Comparison of ENCODE assay signal across 24 cellular contexts in genomic region chr7:66826649-66827048, GRCh38.
DNase-seq lines count a peak whose midpoint lies in the region; ATAC-seq, FAIRE-seq and TF ChIP-seq lines count a peak whose summit lies in the region.
"Had no signal": no experiment of that assay in that cellular context is flagged by ENCODE, and none has a peak within 500 bp of the region (broad histone marks: within the 10 kb centered on the region; RNA-seq: fewer than 3 reads in every experiment).

No MANE protein-coding gene starts in this region.

- H3K4me3 ChIP-seq in K562 = no peak overlapping the region
- H3K4me3 ChIP-seq: BLaER1, GM12878, GM23338, HAP-1 had no signal

- no peak overlapping the region for H3K27ac Mint-ChIP-seq in Calu3 (ENCODE audit: unreplicated experiment)
- H3K27ac Mint-ChIP-seq: B cell; CD4-positive, CD25-positive, alpha-beta regulatory T cell; CD8-positive, alpha-beta T cell; GM23338 had no signal

- TF ChIP-seq CTCF in K562 (IDR thresholded peaks at IDR 0.05 in 2 of 3, conservative IDR thresholded peaks at IDR 0.05 in 1 of 3; ENCODE audit: insufficient read depth in 2 of 3, low read depth in 1 of 3, low read length in 3 of 3) (no peak), Calu3 (IDR thresholded peaks at IDR 0.05; ENCODE audit: unreplicated experiment) (no peak)

- no peak for ATAC-seq in K562
- no peak for ATAC-seq in GM19324 (IDR thresholded peaks at IDR 0.05; ENCODE audit: low FRiP score, unreplicated experiment)
- ATAC-seq: CD8-positive, alpha-beta T cell; GM12878 had no signal

- no peak for TF ChIP-seq POLR2A in K562 (conservative IDR thresholded peaks at IDR 0.05)

- no peaks in the 10 kb centered on the region for H3K36me3 Mint-ChIP-seq in Calu3 (ENCODE audit: insufficient read depth, unreplicated experiment)
- H3K36me3 Mint-ChIP-seq: CD8-positive, alpha-beta T cell had no signal

- H3K9ac ChIP-seq in K562 (ENCODE audit: insufficient read depth in 1 of 2, low read depth in 2 of 2, low read length in 2 of 2) = no peak overlapping the region
- H3K9ac ChIP-seq: BLaER1 had no signal

- no peaks in the 10 kb centered on the region for H3K36me3 ChIP-seq in K562 (ENCODE audit: control insufficient read depth, insufficient read depth, low read length)
- H3K36me3 ChIP-seq: BLaER1, HAP-1 had no signal

- no peak for TF ChIP-seq RAD21 in K562 (CRISPR knock-in tag; conservative IDR thresholded peaks at IDR 0.05 in 1 of 2, IDR thresholded peaks at IDR 0.05 in 1 of 2)

- no peak for FAIRE-seq in K562 (lab: Jason Lieb, UNC)
- FAIRE-seq: A204.1, D721Med, GM12878, GM19239 had no signal

- intact Hi-C loops in K562 (cut with micrococcal nuclease) (no loop called here), posterior vena cava (cut with DNase I) (no loop called here), Calu3 (cut with micrococcal nuclease; ENCODE audit: unreplicated experiment) (no loop called here)

- no peaks in the 10 kb centered on the region for H3K79me2 ChIP-seq in K562 (ENCODE audit: control insufficient read depth, insufficient read depth, low read length)

- TF ChIP-seq EP300 in K562 (IDR thresholded peaks at IDR 0.05; ENCODE audit: low read length) = no peak

- BruUV-seq in K562 (replicated peaks; lab: Mats Ljungman, UMichigan) = no TSS peak
- BruUV-seq in Calu3 (replicated peaks; lab: Mats Ljungman, UMichigan) = no TSS peak

- no peak overlapping the region for H3K4me2 ChIP-seq in K562 (ENCODE audit: insufficient read depth, low read length)
- H3K4me2 ChIP-seq: BLaER1, GM23338 had no signal

- no peaks in the 10 kb centered on the region for H3K9me3 ChIP-seq in K562 (replicated peaks; ENCODE audit: control insufficient read depth, insufficient read depth, low read depth, low read length)
- H3K9me3 ChIP-seq: Caco-2, HAP-1 had no signal

- no peak overlapping the region for H3K4me3 Mint-ChIP-seq in Calu3 (ENCODE audit: low read depth, unreplicated experiment)
- H3K4me3 Mint-ChIP-seq: B cell; CD4-positive, CD25-positive, alpha-beta regulatory T cell; CD8-positive, alpha-beta T cell; GM23338 had no signal

- CTCF ChIA-PET in K562 (lab: Yijun Ruan, JAX; ENCODE audit: low intra/inter-chr PET ratio) (no interaction called here), Calu3 (lab: Charles Lee) (interaction anchor here (0.5 to 0.6 kb wide), 2 partner anchors 17 to 48 kb away, joined by 3 to 5 read pairs; no protein-coding TSS in a partner anchor)

- peaks cover 0 to 8% of the 10 kb centered on the region in 2 experiments; a peak in 1 of 5 replicates for H3K27me3 ChIP-seq in K562 (ENCODE audit: control insufficient read depth in 2 of 2, insufficient read depth in 2 of 2, low read length in 2 of 2)
- H3K27me3 ChIP-seq: BLaER1 had no signal

- no peak overlapping the region for H3K27ac ChIP-seq in K562 (ENCODE audit: extremely low read depth, low read depth, low read length)
- H3K27ac ChIP-seq: 22Rv1, BLaER1, C4-2B had no signal

- H3K27me3 Mint-ChIP-seq in Calu3 (ENCODE audit: unreplicated experiment) = no peaks in the 10 kb centered on the region
- H3K27me3 Mint-ChIP-seq: B cell; CD4-positive, CD25-positive, alpha-beta regulatory T cell had no signal

- POLR2A ChIA-PET in K562 (lab: Yijun Ruan, JAX) = interaction anchor here (0.7 to 0.9 kb wide), 2 partner anchors 83 to 477 kb away, joined by 3 to 5 read pairs; no protein-coding TSS in a partner anchor

- H4K20me1 ChIP-seq in K562 (replicated peaks; ENCODE audit: control insufficient read depth, insufficient read depth, low read length) = no peaks in the 10 kb centered on the region
- H4K20me1 ChIP-seq: BLaER1 had no signal

- no peak overlapping the region for H2AFZ ChIP-seq in K562 (ENCODE audit: low read depth, low read length)
- H2AFZ ChIP-seq: GM23338 had no signal

- H3K4me1 ChIP-seq in K562 (replicated peaks in 1 of 2; ENCODE audit: control insufficient read depth in 2 of 2, insufficient read depth in 2 of 2, low read length in 2 of 2) = no peaks in the 10 kb centered on the region; a peak in 1 of 5 replicates
- H3K4me1 ChIP-seq: BLaER1, Caco-2, HAP-1 had no signal

- DNase-seq in activated effector memory CD4-positive, alpha-beta T cell treated with anti-CD3 and anti-CD28 coated beads, Interleukin-2, amount 50 U/mL, for 16 hours = peak; percentile 2
- DNase-seq in activated effector memory CD4-positive, alpha-beta T cell treated with Interleukin-2 at 50 U/mL for 16 hours = no peak
- DNase-seq in K562 (ENCODE audit: extremely low read depth in 1 of 4, low spot score in 3 of 4) (no peak), posterior vena cava (ENCODE audit: low spot score) (peak; percentile 16), middle frontal gyrus (ENCODE audit: extremely low spot score, low spot score) (no peak), Calu3 (no peak)
- DNase-seq: CD4-positive, CD25-positive, alpha-beta regulatory T cell; CD8-positive, alpha-beta T cell; DMS 273 treated with DMSO at 0.1 percent for 48 hours; DMS79; EL; GDM1 had no signal

- WGBS in K562 (ENCODE audit: insufficient coverage, low coverage, missing lambda C conversion rate) = 19% methylated on average over 3 of the region's 3 CpGs

- H3K9me1 ChIP-seq in K562 (ENCODE audit: control insufficient read depth, insufficient read depth, low read length) = no peaks in the 10 kb centered on the region

- no peaks in the 10 kb centered on the region for H3K4me1 Mint-ChIP-seq in Calu3 (ENCODE audit: low read depth, unreplicated experiment)
- H3K4me1 Mint-ChIP-seq: B cell; CD4-positive, CD25-positive, alpha-beta regulatory T cell; GM23338 had no signal

- no peaks in the 10 kb centered on the region for H3K9me3 Mint-ChIP-seq in Calu3 (ENCODE audit: low read depth, unreplicated experiment)
- H3K9me3 Mint-ChIP-seq: CD8-positive, alpha-beta T cell had no signal

- in situ Hi-C loops in K562 (cut with MboI) = no loop called here

TF ChIP-seq in K562, 482 proteins besides CTCF, POLR2A, EP300 and RAD21:
- TF ChIP-seq ZNF121 (CRISPR knock-in tag; conservative IDR thresholded peaks at IDR 0.05) = peak; percentile 95
- TF ChIP-seq DNMT1 (IDR thresholded peaks at IDR 0.05) = no peak
- no peak for TF ChIP-seq HINFP (tag; conservative IDR thresholded peaks at IDR 0.05; ENCODE audit: low read depth)
- TF ChIP-seq KDM1A (IDR thresholded peaks at IDR 0.05) = peak in 1 of 2 experiments; percentile 13; a peak in 1 of 4 replicates
- TF ChIP-seq ZNF717 (CRISPR knock-in tag; IDR thresholded peaks at IDR 0.05) = no peak
- TF ChIP-seq UBTF (IDR thresholded peaks at IDR 0.05; ENCODE audit: borderline replicate concordance in 1 of 2, low read depth in 2 of 2, low read length in 2 of 2) = no peak
- peak; percentile 56 for TF ChIP-seq BCOR (IDR thresholded peaks at IDR 0.05)
TF ChIP-seq in K562: peak in this region for 3.

Comparison
In these comparisons a context has a peak if more than half of its experiments do, and no peak if none do; other contexts are left out.
1. DNase-seq: peak in activated effector memory CD4-positive, alpha-beta T cell treated with anti-CD3 and anti-CD28 coated beads, Interleukin-2, amount 50 U/mL, for 16 hours (single experiment) and posterior vena cava (single experiment); none in activated effector memory CD4-positive, alpha-beta T cell treated with Interleukin-2 at 50 U/mL for 16 hours (single experiment), K562 (0 of 4), middle frontal gyrus (single experiment) and Calu3 (single experiment).